Comparison of ENCODE assay signal across 14 cellular contexts in the genomic region with DNA sequence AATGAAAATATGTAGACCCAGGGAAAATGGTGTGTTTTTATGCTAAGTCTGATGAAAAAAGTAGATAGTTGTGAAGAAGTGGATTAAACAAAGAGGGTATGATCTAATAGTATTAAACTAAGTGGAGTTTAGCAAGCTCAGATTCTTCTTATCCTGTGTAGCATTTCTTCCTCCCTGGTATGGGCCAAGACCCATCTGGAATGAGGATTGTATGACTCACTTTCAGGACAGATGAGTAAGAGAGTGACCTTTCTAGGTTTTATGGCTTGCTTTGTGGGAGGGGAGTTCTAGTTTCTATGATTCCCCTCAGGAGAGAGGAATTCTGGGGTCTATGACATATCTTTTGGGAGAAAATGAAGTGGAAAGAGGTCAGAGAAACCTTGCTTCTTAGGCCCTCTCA.
DNase-seq lines count a peak whose midpoint lies in the region; ATAC-seq and TF ChIP-seq lines count a peak whose summit lies in the region.
"Had no signal": no experiment of that assay in that cellular context is flagged by ENCODE, and none has a peak within 500 bp of the region (broad histone marks: within the 10 kb centered on the region; RNA-seq: fewer than 3 reads in every experiment).

No MANE protein-coding gene starts in this region.

- peaks cover 10% of the 10 kb centered on the region for H3K9me3 Mint-ChIP-seq in WTC11
- H3K9me3 Mint-ChIP-seq: activated T-cell treated with anti-CD3 and anti-CD28 coated beads, Interleukin-2, amount 50 U/mL, for 4 hours had no signal

- H3K9ac ChIP-seq in subcutaneous abdominal adipose tissue (ENCODE audit: low read length in 5 of 5), result no peak overlapping the region

- POLR2A ChIA-PET in WTC11 (lab: Charles Lee), result no interaction called here

- H3K36me3 ChIP-seq in subcutaneous abdominal adipose tissue (ENCODE audit: control insufficient read depth in 5 of 5, insufficient read depth in 5 of 5, low read length in 5 of 5), result no peaks in the 10 kb centered on the region

- H3K27ac Mint-ChIP-seq in WTC11, result no peak overlapping the region
- H3K27ac Mint-ChIP-seq: brain had no signal

- H3K4me1 Mint-ChIP-seq in WTC11, result no peaks in the 10 kb centered on the region
- H3K4me1 Mint-ChIP-seq: brain had no signal

- H3K27me3 ChIP-seq in subcutaneous abdominal adipose tissue (ENCODE audit: control insufficient read depth in 5 of 5, insufficient read depth in 4 of 5, low read length in 5 of 5), result no peaks in the 10 kb centered on the region

- H3K36me3 Mint-ChIP-seq in WTC11, result no peaks in the 10 kb centered on the region; the same call in 1 of the 2 replicates
- H3K36me3 Mint-ChIP-seq: brain had no signal

- H3K4me3 ChIP-seq in fibroblast of villous mesenchyme (ENCODE audit: low read depth, low read length) (no peak overlapping the region), subcutaneous abdominal adipose tissue (ENCODE audit: low read depth in 1 of 5, low read length in 5 of 5) (no peak overlapping the region)

- H3K4me1 ChIP-seq in subcutaneous abdominal adipose tissue (ENCODE audit: control insufficient read depth in 5 of 5, insufficient read depth in 5 of 5, low read length in 5 of 5), result peaks cover 0 to 15% (median 7%) of the 10 kb centered on the region in 5 donors

- H3K4me3 Mint-ChIP-seq in WTC11, result no peak overlapping the region
- H3K4me3 Mint-ChIP-seq: activated T-cell treated with anti-CD3 and anti-CD28 coated beads, Interleukin-2, amount 50 U/mL, for 4 hours; brain had no signal

- no peaks in the 10 kb centered on the region for H3K27me3 Mint-ChIP-seq in WTC11 (ENCODE audit: low read depth)
- H3K27me3 Mint-ChIP-seq: brain had no signal

- CTCF ChIA-PET in WTC11 (lab: Charles Lee), result no interaction called here

- ATAC-seq in GM19324 (IDR thresholded peaks at IDR 0.05; ENCODE audit: low FRiP score, unreplicated experiment) (no peak), WTC11 (no peak)
- ATAC-seq: activated T-cell treated with anti-CD3 and anti-CD28 coated beads, Interleukin-2, amount 50 U/mL, for 4 hours had no signal

- peak; percentile 74 for DNase-seq in GM04504 (ENCODE audit: low read depth)
- DNase-seq in T1000 (lab: John Stamatoyannopoulos, UW), result peak; percentile 18
- peak; percentile 80 for DNase-seq in fibroblast of villous mesenchyme (ENCODE audit: low read depth)
- DNase-seq in medulla oblongata (ENCODE audit: extremely low spot score), result no peak
- no peak for DNase-seq in WTC11 (ENCODE audit: low spot score)
- DNase-seq in NCI-H446 treated with DMSO at 0.1 percent for 48 hours (lab: John Stamatoyannopoulos, UW), result no peak
- DNase-seq: activated T-cell treated with anti-CD3 and anti-CD28 coated beads, Interleukin-2, amount 50 U/mL, for 4 hours; DMS 273 treated with DMSO at 0.1 percent for 48 hours; NCI-H510A; SHP77 treated with DMSO at 0.1 percent for 48 hours had no signal

- no peak for TF ChIP-seq CTCF in fibroblast of villous mesenchyme (IDR thresholded peaks at IDR 0.05; ENCODE audit: insufficient read depth, low read depth, low read length)
- TF ChIP-seq CTCF in WTC11 (IDR thresholded peaks at IDR 0.05), result no peak

- peak overlapping the region; percentile 71 for H3K27ac ChIP-seq in subcutaneous abdominal adipose tissue (ENCODE audit: low read depth, low read length)
- H3K27ac ChIP-seq: VCaP had no signal

- H3K9me3 ChIP-seq in subcutaneous abdominal adipose tissue (ENCODE audit: control insufficient read depth in 5 of 5, low read length in 5 of 5), result peaks cover 0 to 7% (median 2%) of the 10 kb centered on the region in 5 donors

TF ChIP-seq in WTC11, 78 proteins besides CTCF, POLR2A, EP300 and RAD21:
- TF ChIP-seq USF2 (CRISPR knock-in tag; IDR thresholded peaks at IDR 0.05) (no peak), FOXJ3 (CRISPR knock-in tag; IDR thresholded peaks at IDR 0.05; ENCODE audit: borderline replicate concordance) (no peak), MXD4 (CRISPR knock-in tag; IDR thresholded peaks at IDR 0.05; ENCODE audit: borderline replicate concordance) (no peak), CDX4 (CRISPR knock-in tag; IDR thresholded peaks at IDR 0.05; ENCODE audit: borderline replicate concordance) (no peak), ZNF263 (CRISPR knock-in tag; IDR thresholded peaks at IDR 0.05; ENCODE audit: low read depth) (no peak), NR1H2 (CRISPR knock-in tag; IDR thresholded peaks at IDR 0.05) (no peak), RELA (CRISPR knock-in tag; IDR thresholded peaks at IDR 0.05; ENCODE audit: borderline replicate concordance) (no peak), EMX1 (CRISPR knock-in tag; IDR thresholded peaks at IDR 0.05) (no peak), IRF1 (CRISPR knock-in tag; IDR thresholded peaks at IDR 0.05) (no peak), ERG (CRISPR knock-in tag; IDR thresholded peaks at IDR 0.05) (no peak)
- TF ChIP-seq, protein P1, sequence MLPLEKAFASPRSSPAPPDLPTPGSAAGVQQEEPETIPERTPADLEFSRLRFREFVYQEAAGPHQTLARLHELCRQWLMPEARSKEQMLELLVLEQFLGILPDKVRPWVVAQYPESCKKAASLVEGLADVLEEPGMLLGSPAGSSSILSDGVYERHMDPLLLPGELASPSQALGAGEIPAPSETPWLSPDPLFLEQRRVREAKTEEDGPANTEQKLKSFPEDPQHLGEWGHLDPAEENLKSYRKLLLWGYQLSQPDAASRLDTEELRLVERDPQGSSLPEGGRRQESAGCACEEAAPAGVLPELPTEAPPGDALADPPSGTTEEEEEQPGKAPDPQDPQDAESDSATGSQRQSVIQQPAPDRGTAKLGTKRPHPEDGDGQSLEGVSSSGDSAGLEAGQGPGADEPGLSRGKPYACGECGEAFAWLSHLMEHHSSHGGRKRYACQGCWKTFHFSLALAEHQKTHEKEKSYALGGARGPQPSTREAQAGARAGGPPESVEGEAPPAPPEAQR (CRISPR knock-in tag; IDR thresholded peaks at IDR 0.05), result no peak
- TF ChIP-seq, protein P2, sequence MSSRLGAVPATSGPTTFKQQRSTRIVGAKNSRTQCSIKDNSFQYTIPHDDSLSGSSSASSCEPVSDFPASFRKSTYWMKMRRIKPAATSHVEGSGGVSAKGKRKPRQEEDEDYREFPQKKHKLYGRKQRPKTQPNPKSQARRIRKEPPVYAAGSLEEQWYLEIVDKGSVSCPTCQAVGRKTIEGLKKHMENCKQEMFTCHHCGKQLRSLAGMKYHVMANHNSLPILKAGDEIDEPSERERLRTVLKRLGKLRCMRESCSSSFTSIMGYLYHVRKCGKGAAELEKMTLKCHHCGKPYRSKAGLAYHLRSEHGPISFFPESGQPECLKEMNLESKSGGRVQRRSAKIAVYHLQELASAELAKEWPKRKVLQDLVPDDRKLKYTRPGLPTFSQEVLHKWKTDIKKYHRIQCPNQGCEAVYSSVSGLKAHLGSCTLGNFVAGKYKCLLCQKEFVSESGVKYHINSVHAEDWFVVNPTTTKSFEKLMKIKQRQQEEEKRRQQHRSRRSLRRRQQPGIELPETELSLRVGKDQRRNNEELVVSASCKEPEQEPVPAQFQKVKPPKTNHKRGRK (CRISPR knock-in tag; IDR thresholded peaks at IDR 0.05; ENCODE audit: borderline replicate concordance), result no peak
TF ChIP-seq in WTC11: peak in this region for 0.

Comparison
In these comparisons a context has a peak if more than half of its experiments do, and no peak if none do; other contexts are left out.
1. DNase-seq: peak in GM04504 (single experiment), T1000 (single experiment) and fibroblast of villous mesenchyme (single experiment); none in medulla oblongata (single experiment), WTC11 (single experiment) and NCI-H446 treated with DMSO at 0.1 percent for 48 hours (single experiment).